In genomic region chr2:26557244-26557925, GRCh38 we compare ENCODE assay signal across 21 cellular contexts.
A peak's percentile ranks its signal among the peaks of the same experiment; 100 is the strongest.
DNase-seq lines count a peak whose midpoint lies in the region; ATAC-seq, FAIRE-seq and TF ChIP-seq lines count a peak whose summit lies in the region.
"Had no signal": no experiment of that assay in that cellular context is flagged by ENCODE, and none has a peak within 500 bp of the region (broad histone marks: within the 10 kb centered on the region; RNA-seq: fewer than 3 reads in every experiment).

No MANE protein-coding gene starts in this region.

- TF ChIP-seq RAD21 in A549 (conservative IDR thresholded peaks at IDR 0.05 in 1 of 2, IDR thresholded peaks at IDR 0.05 in 1 of 2) (no peak), H1 (IDR thresholded peaks at IDR 0.05 in 1 of 2, conservative IDR thresholded peaks at IDR 0.05 in 1 of 2; ENCODE audit: low read depth in 2 of 2, low read length in 2 of 2) (no peak)

- no peak overlapping the region for H3K4me3 Mint-ChIP-seq in activated T-cell treated with anti-CD3 and anti-CD28 coated beads, Interleukin-2, amount 50 U/mL, for 24 hours
- H3K4me3 Mint-ChIP-seq: B cell; CD4-positive, alpha-beta T cell had no signal

- TF ChIP-seq CTCF in A549 (IDR thresholded peaks at IDR 0.05) = no peak
- no peak for TF ChIP-seq CTCF in H1 (IDR thresholded peaks at IDR 0.05; ENCODE audit: control extremely low read depth in 1 of 3, insufficient read depth in 1 of 3, low read depth in 1 of 3, low read length in 3 of 3)

- 63% methylated on average over 12 of the region's 12 CpGs for WGBS in A549 (ENCODE audit: missing lambda C conversion rate)
- 80% methylated on average over 11 of the region's 12 CpGs; no CpG with 5 or more reads in 1 of the 2 experiments for WGBS in H1 (ENCODE audit: extremely low coverage in 1 of 2, insufficient coverage in 1 of 2, insufficient read length in 1 of 2, insufficient replicate concordance in 2 of 2, low coverage in 1 of 2, low lambda C conversion rate in 2 of 2, missing lambda C conversion rate in 1 of 2), 2 experiments

- DNase-seq in activated effector memory CD4-positive, alpha-beta T cell treated with anti-CD3 and anti-CD28 coated beads, Interleukin-2, amount 50 U/mL, for 16 hours = peak; percentile 37
- no peak for DNase-seq in activated effector memory CD4-positive, alpha-beta T cell treated with Interleukin-2 at 50 U/mL for 16 hours
- DNase-seq in A549 (ENCODE audit: low read depth in 1 of 2, low spot score in 1 of 2) = no peak
- DNase-seq in H1 (ENCODE audit: low read depth in 1 of 2, low spot score in 2 of 2) = no peak
- no peak for DNase-seq in sciatic nerve (ENCODE audit: low spot score)
- DNase-seq in stimulated activated CD4-positive, alpha-beta T cell treated with anti-CD3 and anti-CD28 coated beads, Interleukin-4, amount 100 ng/mL, for 1 hour = no peak
- no peak for DNase-seq in NCI-H1436 treated with DMSO at 0.1 percent for 48 hours (lab: John Stamatoyannopoulos, UW)
- DNase-seq in activated T-cell treated with anti-CD3 and anti-CD28 coated beads, Interleukin-2, amount 50 U/mL, for 24 hours = no peak
- DNase-seq: 8988T; DMS153; GDM1; HCEC 1CT; NCI-H1105 treated with DMSO at 0.1 percent for 48 hours; NCI-H1694 treated with DMSO at 0.1 percent for 48 hours; NCI-H510A; NCI-H748 treated with DMSO at 0.1 percent for 48 hours; NK-92 treated with Interleukin-12 subunit alpha and Interleukin-12 subunit beta, amount 100 ng/mL, for 24 hours; OCI-M1; SIG-M5 had no signal

- H2AK5ac ChIP-seq in H1 (ENCODE audit: low read depth, low read length) = no peak overlapping the region

- H3K4me1 ChIP-seq in A549 (0 out of 3 replicates have a peak, but pooled peaks cover 4% of the 10 kb centered on the region), H1 (replicated peaks in 1 of 4; ENCODE audit: control insufficient read depth in 3 of 4, insufficient read depth in 4 of 4, low read length in 3 of 4) (peaks cover 0 to 24% (median 9%) of the 10 kb centered on the region in 4 experiments; a peak in 6 of 7 replicates)

- no peak overlapping the region for H2BK120ac ChIP-seq in H1 (replicated peaks; ENCODE audit: low read depth, low read length)

- no peaks in the 10 kb centered on the region for H3K36me3 ChIP-seq in H1 (ENCODE audit: control insufficient read depth in 2 of 4, insufficient read depth in 4 of 4, low read length in 3 of 4)

- peaks cover 7% of the 10 kb centered on the region for H3K4me1 Mint-ChIP-seq in activated T-cell treated with anti-CD3 and anti-CD28 coated beads, Interleukin-2, amount 50 U/mL, for 24 hours (ENCODE audit: low read depth)

- H3K27me3 Mint-ChIP-seq in activated T-cell treated with anti-CD3 and anti-CD28 coated beads, Interleukin-2, amount 50 U/mL, for 24 hours = peaks cover 61% of the 10 kb centered on the region

- no peaks in the 10 kb centered on the region for H4K20me1 ChIP-seq in H1 (replicated peaks in 1 of 2; ENCODE audit: control insufficient read depth in 1 of 2, insufficient read depth in 2 of 2, low read length in 2 of 2)

- H3K4ac ChIP-seq in H1 (replicated peaks; ENCODE audit: insufficient read length, low read depth, low read length) = no peak overlapping the region

- TF ChIP-seq EP300 in A549 (IDR thresholded peaks at IDR 0.05) (no peak), H1 (IDR thresholded peaks at IDR 0.05; ENCODE audit: borderline replicate concordance in 1 of 2, low read depth in 2 of 2, low read length in 2 of 2) (no peak)

- H3K9me3 Mint-ChIP-seq in activated T-cell treated with anti-CD3 and anti-CD28 coated beads, Interleukin-2, amount 50 U/mL, for 24 hours = no peaks in the 10 kb centered on the region
- H3K9me3 Mint-ChIP-seq: CD4-positive, alpha-beta T cell had no signal

- H3K36me3 Mint-ChIP-seq in activated T-cell treated with anti-CD3 and anti-CD28 coated beads, Interleukin-2, amount 50 U/mL, for 24 hours (ENCODE audit: low read depth) = no peaks in the 10 kb centered on the region

- no peaks in the 10 kb centered on the region; the same call in 1 of the 2 replicates for H3K23me2 ChIP-seq in H1 (ENCODE audit: low read depth, low read length)

- ATAC-seq in A549 = no peak
- ATAC-seq in sciatic nerve = peak; percentile 24

- H4K8ac ChIP-seq in H1 (ENCODE audit: extremely low read depth, insufficient read depth, low read length) = 0 out of 2 replicates have a peak overlapping the region, but pooled peaks have one; percentile 29

- no peak for FAIRE-seq in A549 (lab: Jason Lieb, UNC)
- no peak for FAIRE-seq in H1 (lab: Jason Lieb, UNC)

- H3K9ac ChIP-seq in H1 (replicated peaks in 1 of 4; ENCODE audit: extremely low read depth in 1 of 4, low read depth in 3 of 4, low read length in 3 of 4) = no peak overlapping the region

- H2BK12ac ChIP-seq in H1 (ENCODE audit: low read depth, low read length) = no peak overlapping the region

- TF ChIP-seq POLR2A in A549 (IDR thresholded peaks at IDR 0.05; ENCODE audit: low read length) = no peak
- no peak for TF ChIP-seq POLR2A in H1 (IDR thresholded peaks at IDR 0.05; ENCODE audit: control extremely low read depth in 1 of 2, low read depth in 2 of 2, low read length in 2 of 2)

- H3K4me2 ChIP-seq in A549 (no peak overlapping the region), H1 (ENCODE audit: insufficient read depth in 1 of 2, low read depth in 2 of 2, low read length in 2 of 2) (no peak overlapping the region)

- intact Hi-C loops in sciatic nerve (cut with DNase I) = no loop called here

- no peaks in the 10 kb centered on the region for H3K79me2 ChIP-seq in H1 (ENCODE audit: control insufficient read depth in 1 of 2, insufficient read depth in 2 of 2, low read length in 2 of 2)

- no peak overlapping the region for H2BK20ac ChIP-seq in H1 (ENCODE audit: low read length)

- H4K91ac ChIP-seq in H1 (replicated peaks; ENCODE audit: insufficient read length, low read length) = no peak overlapping the region

- H3K14ac ChIP-seq in H1 (ENCODE audit: insufficient read length) = no peak overlapping the region

- no peak overlapping the region for H3K56ac ChIP-seq in H1 (replicated peaks; ENCODE audit: insufficient read length, low read depth, low read length)

- no peak overlapping the region for H3K4me3 ChIP-seq in A549
- H3K4me3 ChIP-seq in H1 (ENCODE audit: extremely low read depth in 1 of 4, insufficient read depth in 2 of 4, low read depth in 3 of 4, low read length in 4 of 4) = no peak overlapping the region

- H2BK5ac ChIP-seq in H1 (ENCODE audit: low read depth, low read length) = no peak overlapping the region

- H2BK15ac ChIP-seq in H1 (ENCODE audit: low read length) = no peak overlapping the region

- H4K5ac ChIP-seq in H1 (ENCODE audit: insufficient read length, low read depth, low read length) = no peak overlapping the region

- peaks cover 0 to 12% (median 6%) of the 10 kb centered on the region in 4 experiments; a peak in 4 of 7 replicates for H3K27me3 ChIP-seq in H1 (replicated peaks in 1 of 4; ENCODE audit: control insufficient read depth in 3 of 4, extremely low read depth in 1 of 4, insufficient read depth in 3 of 4, low read length in 3 of 4)

- CTCF ChIA-PET in A549 (lab: Yijun Ruan, JAX) (interaction anchor here (0.6 to 18.2 kb wide), 9 partner anchors 9 to 289 kb away, joined by 3 to 237 read pairs (median 4); no protein-coding TSS in a partner anchor), H1 (lab: Charles Lee; ENCODE audit: partially characterized antibody) (interaction anchor here (0.9 to 11.9 kb wide), 15 partner anchors 8 to 192 kb away, joined by 3 to 159 read pairs (median 4); no protein-coding TSS in a partner anchor)

- H3K27ac ChIP-seq in A549 = no peak overlapping the region
- no peak overlapping the region for H3K27ac ChIP-seq in H1 (ENCODE audit: low read depth, low read length)

- no peaks in the 10 kb centered on the region; the same call in 1 of the 2 replicates for H3K79me1 ChIP-seq in H1 (ENCODE audit: low read depth, low read length)

- POLR2A ChIA-PET in A549 (lab: Yijun Ruan, JAX) = no interaction called here
- POLR2A ChIA-PET in H1 (lab: Charles Lee; ENCODE audit: partially characterized antibody) = interaction anchor here (1.2 kb wide), 1 partner anchor 16 kb away, joined by 3 read pairs; no protein-coding TSS in a partner anchor

- H2AFZ ChIP-seq in H1 (ENCODE audit: low read length) = no peak overlapping the region

- H3K9me3 ChIP-seq in A549 (no peaks in the 10 kb centered on the region), H1 (ENCODE audit: insufficient read depth in 2 of 2, low read depth in 1 of 2, low read length in 1 of 2) (no peaks in the 10 kb centered on the region)

- no peak overlapping the region for H3K27ac Mint-ChIP-seq in activated T-cell treated with anti-CD3 and anti-CD28 coated beads, Interleukin-2, amount 50 U/mL, for 24 hours
- H3K27ac Mint-ChIP-seq: B cell; CD4-positive, alpha-beta T cell had no signal

- H3K18ac ChIP-seq in H1 (ENCODE audit: extremely low read depth, low read length) = no peak overlapping the region

- H3K23ac ChIP-seq in H1 (ENCODE audit: insufficient read length) = no peak overlapping the region

TF ChIP-seq in A549, 52 proteins besides CTCF, POLR2A, EP300 and RAD21:
- TF ChIP-seq CEBPB (IDR thresholded peaks at IDR 0.05) (no peak), HEYL (CRISPR knock-in tag; IDR thresholded peaks at IDR 0.05) (no peak), HOXB5 (CRISPR knock-in tag; IDR thresholded peaks at IDR 0.05) (no peak), CBX2 (IDR thresholded peaks at IDR 0.05; ENCODE audit: borderline replicate concordance, low read depth) (no peak), ZFP36 (IDR thresholded peaks at IDR 0.05; ENCODE audit: borderline replicate concordance, partially characterized antibody) (peak; percentile 29), ZNF302 (CRISPR knock-in tag; IDR thresholded peaks at IDR 0.05) (no peak)

TF ChIP-seq in H1, 55 proteins besides CTCF, POLR2A, EP300 and RAD21:
- no peak for TF ChIP-seq CREB1 (IDR thresholded peaks at IDR 0.05)
- TF ChIP-seq TEAD4 (IDR thresholded peaks at IDR 0.05; ENCODE audit: low read depth, low read length) = no peak
- no peak for TF ChIP-seq RNF2 (IDR thresholded peaks at IDR 0.05; ENCODE audit: borderline replicate concordance, low read depth, low read length, missing control alignments, poor library complexity, severe bottlenecking)
- no peak for TF ChIP-seq FOSL1 (IDR thresholded peaks at IDR 0.05; ENCODE audit: insufficient read depth, low read depth, low read length)
- no peak for TF ChIP-seq SP1 (IDR thresholded peaks at IDR 0.05; ENCODE audit: low read depth, low read length)
- no peak for TF ChIP-seq POU5F1 (IDR thresholded peaks at IDR 0.05; ENCODE audit: low read depth, low read length)
- no peak for TF ChIP-seq GTF2F1 (IDR thresholded peaks at IDR 0.05; ENCODE audit: borderline replicate concordance, low read depth, low read length)
- no peak for TF ChIP-seq HDAC2 (IDR thresholded peaks at IDR 0.05; ENCODE audit: borderline replicate concordance in 1 of 2, low read depth in 2 of 2, low read length in 2 of 2)
